In the genomic region with DNA sequence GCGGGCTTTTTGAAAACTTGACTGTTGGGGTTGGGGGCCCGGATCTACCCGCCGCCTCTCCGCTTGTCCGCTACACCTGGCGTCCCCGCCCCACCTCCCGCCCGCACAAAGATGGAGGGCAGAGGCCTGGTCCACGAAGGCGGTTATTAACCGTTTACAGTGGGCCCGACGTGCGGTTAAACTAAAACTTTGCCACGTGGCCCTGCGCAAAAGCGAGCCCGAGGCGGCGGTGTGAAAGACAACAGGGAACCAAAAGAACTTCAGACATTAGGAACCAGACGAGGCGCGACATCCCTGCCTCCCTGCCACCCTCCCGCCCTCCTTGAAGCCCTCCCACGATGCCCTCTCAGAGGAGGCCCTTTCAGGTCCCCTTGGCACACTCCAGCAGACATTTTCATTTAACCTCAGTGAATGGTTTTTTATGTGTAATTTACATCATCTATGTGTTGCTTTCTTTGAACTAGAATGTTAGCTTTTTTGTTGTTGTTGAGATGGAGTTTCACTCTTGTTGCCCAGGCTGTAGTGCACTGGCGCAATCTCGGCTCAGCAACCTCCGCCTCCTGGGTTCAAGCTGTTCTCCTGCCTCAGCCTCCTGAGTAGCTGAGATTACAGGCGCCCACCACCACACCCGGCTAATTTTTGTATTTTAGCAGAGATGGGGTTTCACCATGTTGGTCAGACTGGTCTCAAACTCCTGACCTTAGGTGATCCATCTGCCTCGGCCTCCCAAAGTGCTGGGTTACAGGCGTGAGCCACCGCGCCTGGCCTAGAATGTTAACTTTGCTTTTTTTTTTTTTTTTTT, we compare ENCODE assay signal across 8 cellular contexts. TPM values are rescaled to one million over a fixed set of nuclear protein-coding genes. Genes with fewer than 3 reads are reported as not detected.
A peak's percentile ranks its signal among the peaks of the same experiment; 100 is the strongest.
DNase-seq lines count a peak whose midpoint lies in the region; ATAC-seq and TF ChIP-seq lines count a peak whose summit lies in the region.

No MANE protein-coding gene starts in this region.

- H3K36me3 ChIP-seq in testis (ENCODE audit: low read depth, missing control alignments) = no peaks in the 10 kb centered on the region

- H3K27ac ChIP-seq in angular gyrus (ENCODE audit: low read depth, low read length) (peak overlapping the region; percentile 99), testis (peak overlapping the region; percentile 100)

- peaks cover 12% of the 10 kb centered on the region for H3K4me1 ChIP-seq in testis

- peak overlapping the region; percentile 93 to 96 for H3K4me3 ChIP-seq in testis

- H3K9me3 ChIP-seq in testis = no peaks in the 10 kb centered on the region

- no peak for TF ChIP-seq CTCF in testis (IDR thresholded peaks at IDR 0.05)

- intact Hi-C loops in testis (cut with DNase I; ENCODE audit: low total_unique reads) = no loop called here

- peak; percentile 22 for ATAC-seq in HG03139 (IDR thresholded peaks at IDR 0.05; ENCODE audit: unreplicated experiment)

- DNase-seq in DMS53 (lab: John Stamatoyannopoulos, UW) (peak; percentile 92), DMS53 treated with DMSO at 0.1 percent for 48 hours (lab: John Stamatoyannopoulos, UW; ENCODE audit: unreplicated experiment) (no peak), kidney glomerular epithelial cell (lab: John Stamatoyannopoulos, UW) (peak; percentile 44), testis (no peak), AG08395 (ENCODE audit: low spot score) (no peak), NCI-H82 treated with DMSO at 0.1 percent for 48 hours (lab: John Stamatoyannopoulos, UW; ENCODE audit: unreplicated experiment) (no peak)

- WGBS in testis, 2 donors = 18 to 28% methylated on average over 22 to 36 of the region's 36 CpGs

- no peaks in the 10 kb centered on the region for H3K27me3 ChIP-seq in testis

- no peak for TF ChIP-seq POLR2A in testis (IDR thresholded peaks at IDR 0.05)

RNA-seq across cellular contexts. Expression of a gene that starts 1.0 kb away (rescaled TPM):
- 10 to 100 TPM; 22.7 to 22.8 TPM for total RNA-seq in testis
- 34.0 TPM for polyA plus RNA-seq in testis (ENCODE audit: insufficient read depth, low read depth, low replicate concordance)

RNA-seq across cellular contexts. Expression of a gene that starts 19.3 kb away (rescaled TPM):
- 10 to 100 TPM; 26.2 to 35.0 TPM for total RNA-seq in testis
- polyA plus RNA-seq in testis (ENCODE audit: insufficient read depth, low read depth, low replicate concordance) = 13.7 TPM

Comparison
In these comparisons a context has a peak if more than half of its experiments do, and no peak if none do; other contexts are left out.
1. DNase-seq: peak in DMS53 (single experiment) and kidney glomerular epithelial cell (single experiment); none in DMS53 treated with DMSO at 0.1 percent for 48 hours (single experiment), testis (single experiment), AG08395 (single experiment) and NCI-H82 treated with DMSO at 0.1 percent for 48 hours (single experiment).